Comparison of ENCODE assay signal across 1 cellular context in genomic region chr12:120528861-120529525, GRCh38.
TF ChIP-seq lines count a peak whose summit lies in the region.

Gene COQ5, minus strand, starts transcription at chr12:120529158. Its CDS starts 17 bp downstream, at chr12:120529141.

TF ChIP-seq in K562, 482 proteins besides CTCF, POLR2A, EP300 and RAD21 (continued from another document and continues in another):
- TF ChIP-seq ZNF318 (IDR thresholded peaks at IDR 0.05; ENCODE audit: borderline replicate concordance in 1 of 2, low read depth in 1 of 2) (peak in 1 of 2 experiments; percentile 35; a peak in 1 of 4 replicates), PHF20 (IDR thresholded peaks at IDR 0.05; ENCODE audit: partially characterized antibody) (peak; percentile 87), PML (IDR thresholded peaks at IDR 0.05; ENCODE audit: low read length) (peak; percentile 73; the same call in 1 of the 2 replicates), GMEB1 (CRISPR knock-in tag; IDR thresholded peaks at IDR 0.05) (peak; percentile 46), KAT2B (IDR thresholded peaks at IDR 0.05; ENCODE audit: low read depth, low read length) (no peak), KLF13 (tag; IDR thresholded peaks at IDR 0.05; ENCODE audit: borderline replicate concordance, low read depth) (0 out of 2 replicates have a peak, but pooled peaks have one; percentile 7), ILF3 (IDR thresholded peaks at IDR 0.05; ENCODE audit: borderline replicate concordance) (no peak), SMAD3 (CRISPR knock-in tag; conservative IDR thresholded peaks at IDR 0.05) (no peak), ZBTB8A (IDR thresholded peaks at IDR 0.05; ENCODE audit: partially characterized antibody) (peak; percentile 25), GTF3C2 (IDR thresholded peaks at IDR 0.05; ENCODE audit: borderline replicate concordance, extremely low read depth, insufficient read length) (no peak), ZNF592 (IDR thresholded peaks at IDR 0.05) (peak; percentile 56), ZNF384 (IDR thresholded peaks at IDR 0.05; ENCODE audit: low read depth, low read length) (peak; percentile 3; the same call in 1 of the 2 replicates), TOE1 (IDR thresholded peaks at IDR 0.05; ENCODE audit: borderline replicate concordance) (peak; percentile 72), TOE1 (CRISPR knock-in tag; IDR thresholded peaks at IDR 0.05; ENCODE audit: borderline replicate concordance, low read depth) (no peak), HNRNPLL (IDR thresholded peaks at IDR 0.05; ENCODE audit: low read depth, low read length, poor library complexity, severe bottlenecking) (peak; percentile 71), SMAD4 (CRISPR knock-in tag; conservative IDR thresholded peaks at IDR 0.05) (peak; percentile 71), PHB (CRISPR knock-in tag; IDR thresholded peaks at IDR 0.05) (no peak), KAT8 (IDR thresholded peaks at IDR 0.05; ENCODE audit: low read depth) (peak; percentile 74; the same call in 1 of the 2 replicates), HDAC2 (IDR thresholded peaks at IDR 0.05) (peak; percentile 67; the same call in 1 of the 2 replicates), EWSR1 (IDR thresholded peaks at IDR 0.05; ENCODE audit: borderline replicate concordance, low read depth, partially characterized antibody) (no peak), ZNF232 (CRISPR knock-in tag; IDR thresholded peaks at IDR 0.05) (0 out of 2 replicates have a peak, but pooled peaks have one; percentile 58), DNMT1 (IDR thresholded peaks at IDR 0.05) (no peak), BRCA1 (IDR thresholded peaks at IDR 0.05) (no peak), BRCA1 (CRISPR knock-in tag; IDR thresholded peaks at IDR 0.05) (no peak), RBM22 (IDR thresholded peaks at IDR 0.05; ENCODE audit: low read depth, low read length, poor library complexity, severe bottlenecking) (peak; percentile 55), ARID1B (IDR thresholded peaks at IDR 0.05) (peak; percentile 60; the same call in 1 of the 2 replicates), UBTF (IDR thresholded peaks at IDR 0.05; ENCODE audit: borderline replicate concordance in 1 of 2, low read depth in 2 of 2, low read length in 2 of 2) (0 out of 4 replicates have a peak, but pooled peaks of 1 of the 2 experiments have one; percentile 31), ZNF175 (CRISPR knock-in tag; IDR thresholded peaks at IDR 0.05; ENCODE audit: low read depth) (0 out of 2 replicates have a peak, but pooled peaks have one; percentile 55), PHF21A (IDR thresholded peaks at IDR 0.05; ENCODE audit: borderline replicate concordance, low read depth) (peak; percentile 15; the same call in 1 of the 2 replicates), ZBTB12 (CRISPR knock-in tag; IDR thresholded peaks at IDR 0.05) (peak; percentile 87), NCOA2 (IDR thresholded peaks at IDR 0.05; ENCODE audit: partially characterized antibody in 2 of 2) (no peak), PTBP1 (IDR thresholded peaks at IDR 0.05; ENCODE audit: low read depth, low read length) (no peak), LARP7 (IDR thresholded peaks at IDR 0.05) (peak; percentile 54; the same call in 1 of the 2 replicates), SAP30 (IDR thresholded peaks at IDR 0.05; ENCODE audit: borderline replicate concordance, insufficient read depth, low read depth, low read length, poor library complexity, severe bottlenecking) (peak; percentile 62), ZNF644 (tag; IDR thresholded peaks at IDR 0.05; ENCODE audit: low read depth) (peak; percentile 59; the same call in 1 of the 2 replicates)
